ENCODE assay signal across 9 cellular contexts in genomic region chr10:119817991-119818888, GRCh38. TPM values are rescaled to one million over a fixed set of nuclear protein-coding genes. Genes with fewer than 3 reads are reported as not detected.
DNase-seq lines count a peak whose midpoint lies in the region; ATAC-seq and TF ChIP-seq lines count a peak whose summit lies in the region.
"Had no signal": no experiment of that assay in that cellular context is flagged by ENCODE, and none has a peak within 500 bp of the region (broad histone marks: within the 10 kb centered on the region; RNA-seq: fewer than 3 reads in every experiment).

No MANE protein-coding gene starts in this region.

- H3K36me3 ChIP-seq in HCT116 (ENCODE audit: control insufficient read depth in 1 of 2, insufficient read depth in 2 of 2, low read length in 2 of 2) (no peaks in the 10 kb centered on the region), sigmoid colon (peaks cover 0 to 42% (median 6%) of the 10 kb centered on the region in 4 donors)

- no peak for TF ChIP-seq RAD21 in HCT116 (IDR thresholded peaks at IDR 0.05; ENCODE audit: low read depth)

- RAD21 ChIA-PET in HCT116 (lab: Charles Lee; ENCODE audit: low non-redundant PET in 1 of 2, low total read pairs in 2 of 2, uncharacterized antibody in 2 of 2, unreplicated experiment in 2 of 2): no interaction called here

- H3K4me2 ChIP-seq in HCT116 (ENCODE audit: low read length): no peak overlapping the region

- intact Hi-C loops in HCT116 (cut with micrococcal nuclease) (no loop called here), sigmoid colon (cut with DNase I) (loop anchor here (5.0 kb wide), 1 partner anchor 56 kb away; no protein-coding TSS in a partner anchor)

- H3K27ac ChIP-seq in HCT116 (ENCODE audit: low read depth, low read length): no peak overlapping the region
- H3K27ac ChIP-seq in sigmoid colon: peak overlapping the region; percentile 4 to 74 (median 55)

- no peak overlapping the region for H2AFZ ChIP-seq in HCT116 (ENCODE audit: low read depth, low read length, poor library complexity, severe bottlenecking)

- TF ChIP-seq POLR2A in HCT116 (IDR thresholded peaks at IDR 0.05; ENCODE audit: borderline replicate concordance, extremely low read depth, insufficient read depth, insufficient read length) (no peak), sigmoid colon (IDR thresholded peaks at IDR 0.05) (peak in 1 of 2 donors; percentile 19)

- no peaks in the 10 kb centered on the region for H3K79me2 ChIP-seq in HCT116 (ENCODE audit: insufficient read depth, low read length)

- POLR2A ChIA-PET in HCT116 (lab: Charles Lee): no interaction called here

- H3K4me3 ChIP-seq in HCT116 (replicated peaks in 1 of 2; ENCODE audit: low read depth in 1 of 2, low read length in 2 of 2) (no peak overlapping the region), sigmoid colon (peak overlapping the region; percentile 4 to 47 (median 41))

- no peak for DNase-seq in HCT116 (ENCODE audit: low read depth, low spot score)
- DNase-seq in cerebellum (ENCODE audit: low spot score): peak; percentile 78
- DNase-seq in iPS-NIHi11 (ENCODE audit: low spot score): peak; percentile 89
- peak; percentile 89 for DNase-seq in sigmoid colon
- DNase-seq in DMS153 treated with DMSO at 0.1 percent for 48 hours (lab: John Stamatoyannopoulos, UW; ENCODE audit: unreplicated experiment): no peak
- no peak for DNase-seq in kidney glomerular epithelial cell (lab: John Stamatoyannopoulos, UW)
- DNase-seq: activated CD4-positive, alpha-beta T cell treated with anti-CD3 and anti-CD28 coated beads, Interleukin-2, amount 50 U/mL, for 1 hour had no signal

- no peak for TF ChIP-seq EP300 in sigmoid colon (IDR thresholded peaks at IDR 0.05)

- TF ChIP-seq CTCF in HCT116 (IDR thresholded peaks at IDR 0.05 in 2 of 3, conservative IDR thresholded peaks at IDR 0.05 in 1 of 3; ENCODE audit: borderline replicate concordance in 1 of 3, insufficient read depth in 1 of 3, low read depth in 2 of 3, low read length in 2 of 3): no peak
- TF ChIP-seq CTCF in sigmoid colon (IDR thresholded peaks at IDR 0.05): peak in 1 of 4 experiments; percentile 6

- CTCF ChIA-PET in HCT116 (lab: Charles Lee): no interaction called here

- H3K9me2 ChIP-seq in HCT116 (ENCODE audit: insufficient read depth): no peaks in the 10 kb centered on the region

- ATAC-seq in HCT116: peak; percentile 25; the same call in 1 of the 2 replicates
- ATAC-seq in GM21576 (IDR thresholded peaks at IDR 0.05; ENCODE audit: unreplicated experiment): no peak
- no peak for ATAC-seq in HG03571 (IDR thresholded peaks at IDR 0.05; ENCODE audit: unreplicated experiment)

- BruUV-seq in HCT116 (replicated peaks; lab: Mats Ljungman, UMichigan): no TSS peak

- no peaks in the 10 kb centered on the region for H3K4me1 ChIP-seq in HCT116 (ENCODE audit: control insufficient read depth in 1 of 2, insufficient read depth in 2 of 2, low read length in 2 of 2)
- H3K4me1 ChIP-seq in sigmoid colon: peaks cover 0 to 7% (median 5%) of the 10 kb centered on the region in 4 donors

- no peaks in the 10 kb centered on the region for H3K27me3 ChIP-seq in HCT116 (ENCODE audit: insufficient read depth, low read length)
- no peaks in the 10 kb centered on the region for H3K27me3 ChIP-seq in sigmoid colon

- no peak overlapping the region for H3K9ac ChIP-seq in HCT116 (ENCODE audit: low read length)

- 77 to 92% methylated on average over 84 of the region's 84 CpGs for WGBS in sigmoid colon, 2 donors

- no peaks in the 10 kb centered on the region for H4K20me1 ChIP-seq in HCT116 (ENCODE audit: insufficient read depth)

- H3K9me3 ChIP-seq in HCT116 (ENCODE audit: control insufficient read depth in 1 of 2, insufficient read depth in 1 of 2, low read depth in 1 of 2, low read length in 2 of 2): no peaks in the 10 kb centered on the region
- H3K9me3 ChIP-seq in sigmoid colon: no peaks in the 10 kb centered on the region

TF ChIP-seq in HCT116, 20 proteins besides CTCF, POLR2A, EP300 and RAD21:
- TF ChIP-seq EZH2 (IDR thresholded peaks at IDR 0.05): no peak
- TF ChIP-seq, protein P1, sequence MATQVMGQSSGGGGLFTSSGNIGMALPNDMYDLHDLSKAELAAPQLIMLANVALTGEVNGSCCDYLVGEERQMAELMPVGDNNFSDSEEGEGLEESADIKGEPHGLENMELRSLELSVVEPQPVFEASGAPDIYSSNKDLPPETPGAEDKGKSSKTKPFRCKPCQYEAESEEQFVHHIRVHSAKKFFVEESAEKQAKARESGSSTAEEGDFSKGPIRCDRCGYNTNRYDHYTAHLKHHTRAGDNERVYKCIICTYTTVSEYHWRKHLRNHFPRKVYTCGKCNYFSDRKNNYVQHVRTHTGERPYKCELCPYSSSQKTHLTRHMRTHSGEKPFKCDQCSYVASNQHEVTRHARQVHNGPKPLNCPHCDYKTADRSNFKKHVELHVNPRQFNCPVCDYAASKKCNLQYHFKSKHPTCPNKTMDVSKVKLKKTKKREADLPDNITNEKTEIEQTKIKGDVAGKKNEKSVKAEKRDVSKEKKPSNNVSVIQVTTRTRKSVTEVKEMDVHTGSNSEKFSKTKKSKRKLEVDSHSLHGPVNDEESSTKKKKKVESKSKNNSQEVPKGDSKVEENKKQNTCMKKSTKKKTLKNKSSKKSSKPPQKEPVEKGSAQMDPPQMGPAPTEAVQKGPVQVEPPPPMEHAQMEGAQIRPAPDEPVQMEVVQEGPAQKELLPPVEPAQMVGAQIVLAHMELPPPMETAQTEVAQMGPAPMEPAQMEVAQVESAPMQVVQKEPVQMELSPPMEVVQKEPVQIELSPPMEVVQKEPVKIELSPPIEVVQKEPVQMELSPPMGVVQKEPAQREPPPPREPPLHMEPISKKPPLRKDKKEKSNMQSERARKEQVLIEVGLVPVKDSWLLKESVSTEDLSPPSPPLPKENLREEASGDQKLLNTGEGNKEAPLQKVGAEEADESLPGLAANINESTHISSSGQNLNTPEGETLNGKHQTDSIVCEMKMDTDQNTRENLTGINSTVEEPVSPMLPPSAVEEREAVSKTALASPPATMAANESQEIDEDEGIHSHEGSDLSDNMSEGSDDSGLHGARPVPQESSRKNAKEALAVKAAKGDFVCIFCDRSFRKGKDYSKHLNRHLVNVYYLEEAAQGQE (IDR thresholded peaks at IDR 0.05; ENCODE audit: low read depth): peak; percentile 11; the same call in 1 of the 2 replicates
- TF ChIP-seq ZBTB33 (IDR thresholded peaks at IDR 0.05; ENCODE audit: extremely low read depth, insufficient replicate concordance, low read length): no peak

RNA-seq across cellular contexts. Expression of gene MCMBP, which starts 54.4 kb away (rescaled TPM):
- total RNA-seq in HCT116 (2021; ENCODE audit: unreplicated experiment): 148 TPM
- 62.0 and 82.2 TPM in 2 replicates for polyA plus RNA-seq in HCT116 (2012)
- 46.6 TPM for total RNA-seq in cerebellum
- 10 to 100 TPM; 36.8 to 64.9 (median 63.9) TPM for total RNA-seq in sigmoid colon
- polyA plus RNA-seq in sigmoid colon: 10 to 100 TPM; 20.4 to 29.3 (median 25.4) TPM

Comparison
In these comparisons a context has a peak if more than half of its experiments do, and no peak if none do; other contexts are left out.
1. DNase-seq: peak in cerebellum (single experiment), iPS-NIHi11 (single experiment) and sigmoid colon (single experiment); none in HCT116 (single experiment), DMS153 treated with DMSO at 0.1 percent for 48 hours (single experiment) and kidney glomerular epithelial cell (single experiment).
2. H3K4me3 ChIP-seq: peak in sigmoid colon (4 of 4); none in HCT116 (0 of 2).